Comparison of ENCODE assay signal across 5 cellular contexts in genomic region chr6:97621111-97621510, GRCh38.
"Had no signal": no experiment of that assay in that cellular context is flagged by ENCODE, and none has a peak within 500 bp of the region (broad histone marks: within the 10 kb centered on the region; RNA-seq: fewer than 3 reads in every experiment).

No MANE protein-coding gene starts in this region.

- H3K4me3 ChIP-seq: K562 had no signal

- ATAC-seq: HepG2, K562 had no signal

- DNase-seq: IMR-90, KBM-7 had no signal

- H3K27ac ChIP-seq: HL-60 had no signal
